ENCODE assay signal across 1 cellular context in genomic region chrX:28099166-28099565, GRCh38.
TF ChIP-seq lines count a peak whose summit lies in the region.

No MANE protein-coding gene starts in this region.

TF ChIP-seq in HCT116, 20 proteins besides CTCF, POLR2A, EP300 and RAD21 (continued from another document):
- TF ChIP-seq ATF3 (IDR thresholded peaks at IDR 0.05), result no peak
- TF ChIP-seq YY1 (IDR thresholded peaks at IDR 0.05; ENCODE audit: extremely low read depth, insufficient replicate concordance, low read depth, low read length), result no peak
- no peak for TF ChIP-seq FOSL1 (IDR thresholded peaks at IDR 0.05; ENCODE audit: low read depth)
- no peak for TF ChIP-seq SIN3A (IDR thresholded peaks at IDR 0.05; ENCODE audit: low read depth)
- TF ChIP-seq CBX3 (IDR thresholded peaks at IDR 0.05; ENCODE audit: low read depth), result no peak
- no peak for TF ChIP-seq ZFX (IDR thresholded peaks at IDR 0.05)
